In genomic region chr18:68354176-68354575, GRCh38 we compare ENCODE assay signal across 14 cellular contexts.
A peak's percentile ranks its signal among the peaks of the same experiment; 100 is the strongest.
DNase-seq lines count a peak whose midpoint lies in the region; ATAC-seq and TF ChIP-seq lines count a peak whose summit lies in the region.
"Had no signal": no experiment of that assay in that cellular context is flagged by ENCODE, and none has a peak within 500 bp of the region (broad histone marks: within the 10 kb centered on the region; RNA-seq: fewer than 3 reads in every experiment).

No MANE protein-coding gene starts in this region.

- no peak overlapping the region for H3K4me3 Mint-ChIP-seq in stimulated activated memory B cell treated with anti-CD40 and anti-IgM and Interleukin-4, amounts not matched to agents 10 μg/mL and 1 μg/mL and 100 μg/mL, for 72 hours
- no peak overlapping the region for H3K4me3 Mint-ChIP-seq in activated T-cell treated with anti-CD3 and anti-CD28 coated beads, Interleukin-2, amount 50 U/mL, for 72 hours
- H3K4me3 Mint-ChIP-seq: CD4-positive, CD25-positive, alpha-beta regulatory T cell had no signal

- H3K4me1 ChIP-seq in adipocyte (ENCODE audit: control insufficient read depth, insufficient read depth, low read length) = peaks cover 18% of the 10 kb centered on the region
- H3K4me1 ChIP-seq: HAP-1 had no signal

- H3K4me1 Mint-ChIP-seq in stimulated activated memory B cell treated with anti-CD40 and anti-IgM and Interleukin-4, amounts not matched to agents 10 μg/mL and 1 μg/mL and 100 μg/mL, for 72 hours = no peaks in the 10 kb centered on the region
- no peaks in the 10 kb centered on the region for H3K4me1 Mint-ChIP-seq in activated T-cell treated with anti-CD3 and anti-CD28 coated beads, Interleukin-2, amount 50 U/mL, for 72 hours (ENCODE audit: low read depth)
- H3K4me1 Mint-ChIP-seq: CD4-positive, CD25-positive, alpha-beta regulatory T cell had no signal

- no peaks in the 10 kb centered on the region for H3K27me3 Mint-ChIP-seq in stimulated activated memory B cell treated with anti-CD40 and anti-IgM and Interleukin-4, amounts not matched to agents 10 μg/mL and 1 μg/mL and 100 μg/mL, for 72 hours
- H3K27me3 Mint-ChIP-seq in activated T-cell treated with anti-CD3 and anti-CD28 coated beads, Interleukin-2, amount 50 U/mL, for 72 hours (ENCODE audit: low read depth) = no peaks in the 10 kb centered on the region
- H3K27me3 Mint-ChIP-seq: CD4-positive, CD25-positive, alpha-beta regulatory T cell had no signal

- peaks cover 30% of the 10 kb centered on the region for H3K9me3 ChIP-seq in adipocyte (ENCODE audit: control insufficient read depth, low read length)
- H3K9me3 ChIP-seq: HAP-1 had no signal

- no peak overlapping the region for H3K9ac ChIP-seq in adipocyte (ENCODE audit: low read length)
- H3K9ac ChIP-seq: BLaER1 treated with 17β-estradiol and CSF1 and Interleukin-3, amounts not matched to agents 10 nM and 100 nM had no signal

- no peaks in the 10 kb centered on the region for H3K36me3 ChIP-seq in adipocyte (ENCODE audit: control insufficient read depth, insufficient read depth, low read length, severe bottlenecking)
- H3K36me3 ChIP-seq: HAP-1 had no signal

- H3K4me3 ChIP-seq in AG10803 (ENCODE audit: low read length) (no peak overlapping the region), adipocyte (ENCODE audit: low read length) (no peak overlapping the region)
- H3K4me3 ChIP-seq: BLaER1 treated with 17β-estradiol and CSF1 and Interleukin-3, amounts not matched to agents 10 nM and 100 nM; HAP-1; K562 had no signal

- ATAC-seq in stimulated activated memory B cell treated with anti-CD40 and anti-IgM and Interleukin-4, amounts not matched to agents 10 μg/mL and 1 μg/mL and 100 μg/mL, for 72 hours = no peak
- ATAC-seq in activated T-cell treated with anti-CD3 and anti-CD28 coated beads, Interleukin-2, amount 50 U/mL, for 72 hours (replicated peaks in 1 of 2) = no peak
- ATAC-seq in HG02885 (IDR thresholded peaks at IDR 0.05; ENCODE audit: poor library complexity, unreplicated experiment) = no peak
- ATAC-seq: K562 had no signal

- no peak overlapping the region for H3K27ac Mint-ChIP-seq in stimulated activated memory B cell treated with anti-CD40 and anti-IgM and Interleukin-4, amounts not matched to agents 10 μg/mL and 1 μg/mL and 100 μg/mL, for 72 hours
- H3K27ac Mint-ChIP-seq in activated T-cell treated with anti-CD3 and anti-CD28 coated beads, Interleukin-2, amount 50 U/mL, for 72 hours = no peak overlapping the region
- H3K27ac Mint-ChIP-seq: CD4-positive, CD25-positive, alpha-beta regulatory T cell had no signal

- no peaks in the 10 kb centered on the region for H3K27me3 ChIP-seq in adipocyte (replicated peaks; ENCODE audit: control insufficient read depth, insufficient read depth, low read length)
- H3K27me3 ChIP-seq: BLaER1 treated with 17β-estradiol and CSF1 and Interleukin-3, amounts not matched to agents 10 nM and 100 nM had no signal

- H3K36me3 Mint-ChIP-seq in stimulated activated memory B cell treated with anti-CD40 and anti-IgM and Interleukin-4, amounts not matched to agents 10 μg/mL and 1 μg/mL and 100 μg/mL, for 72 hours = no peaks in the 10 kb centered on the region
- peaks cover 0 to 2% of the 10 kb centered on the region in 2 donors for H3K36me3 Mint-ChIP-seq in activated T-cell treated with anti-CD3 and anti-CD28 coated beads, Interleukin-2, amount 50 U/mL, for 72 hours (ENCODE audit: insufficient read depth in 2 of 2)
- H3K36me3 Mint-ChIP-seq: CD4-positive, CD25-positive, alpha-beta regulatory T cell had no signal

- DNase-seq in AG10803 (ENCODE audit: low read depth) (peak; percentile 66), adipocyte (ENCODE audit: low read depth) (peak; percentile 3), fibroblast of gingiva (ENCODE audit: low read depth) (peak; percentile 85), iris pigment epithelial cell (ENCODE audit: low read depth) (peak; percentile 20), mesenteric fat pad (ENCODE audit: low spot score) (no peak)
- DNase-seq in activated T-cell treated with anti-CD3 and anti-CD28 coated beads, Interleukin-2, amount 50 U/mL, for 72 hours = no peak
- DNase-seq: Calu3; CD4-positive, CD25-positive, alpha-beta regulatory T cell; DMS 273 treated with DMSO at 0.1 percent for 48 hours had no signal

- no peak for TF ChIP-seq CTCF in AG10803 (conservative IDR thresholded peaks at IDR 0.05; ENCODE audit: low read length)

- H3K9me3 Mint-ChIP-seq in stimulated activated memory B cell treated with anti-CD40 and anti-IgM and Interleukin-4, amounts not matched to agents 10 μg/mL and 1 μg/mL and 100 μg/mL, for 72 hours = peaks cover 23% of the 10 kb centered on the region
- peaks cover 11 to 13% of the 10 kb centered on the region in 2 donors for H3K9me3 Mint-ChIP-seq in activated T-cell treated with anti-CD3 and anti-CD28 coated beads, Interleukin-2, amount 50 U/mL, for 72 hours

Comparison
In these comparisons a context has a peak if more than half of its experiments do, and no peak if none do; other contexts are left out.
1. DNase-seq: peak in AG10803 (single experiment), adipocyte (single experiment), fibroblast of gingiva (single experiment) and iris pigment epithelial cell (single experiment); none in activated T-cell treated with anti-CD3 and anti-CD28 coated beads, Interleukin-2, amount 50 U/mL, for 72 hours (0 of 2) and mesenteric fat pad (single experiment).